ENCODE assay signal across 22 cellular contexts in genomic region chr3:159237221-159237620, GRCh38.
DNase-seq lines count a peak whose midpoint lies in the region; ATAC-seq, FAIRE-seq and TF ChIP-seq lines count a peak whose summit lies in the region.
"Had no signal": no experiment of that assay in that cellular context is flagged by ENCODE, and none has a peak within 500 bp of the region (broad histone marks: within the 10 kb centered on the region; RNA-seq: fewer than 3 reads in every experiment).

No MANE protein-coding gene starts in this region.

- H3K27me3 ChIP-seq in astrocyte (ENCODE audit: insufficient read depth, low read length) (no peaks in the 10 kb centered on the region), left ventricle myocardium inferior (ENCODE audit: low read depth) (no peaks in the 10 kb centered on the region)

- no peak overlapping the region for H2AFZ ChIP-seq in astrocyte (ENCODE audit: low read depth, low read length)

- H3K4me3 ChIP-seq in astrocyte (ENCODE audit: insufficient read depth, low read depth, low read length): no peak overlapping the region
- H3K4me3 ChIP-seq in left ventricle myocardium inferior: no peak overlapping the region
- H3K4me3 ChIP-seq: A549 had no signal

- ATAC-seq in HG02981 (IDR thresholded peaks at IDR 0.05; ENCODE audit: unreplicated experiment): no peak
- ATAC-seq: A549 had no signal

- DNase-seq in ELR (ENCODE audit: low read depth) (peak; percentile 26), LHCN-M2 (ENCODE audit: low read depth) (peak; percentile 58), astrocyte (ENCODE audit: low read depth) (peak; percentile 71), myocyte (ENCODE audit: low read depth) (peak; percentile 56), posterior cingulate gyrus (no peak), nephron progenitor cell (no peak), left ventricle myocardium inferior (no peak)
- DNase-seq: C1 segment of cervical spinal cord, DND-41, GF-D8, Kasumi-1, NCI-H1436, NCI-H2029 treated with DMSO at 0.1 percent for 48 hours, NCI-H226, NCI-H526 had no signal

- no peak overlapping the region for H3K27ac ChIP-seq in astrocyte (ENCODE audit: low read depth, low read length)
- no peak overlapping the region for H3K27ac ChIP-seq in left ventricle myocardium inferior (replicated peaks)
- H3K27ac ChIP-seq: A549 had no signal

- no peaks in the 10 kb centered on the region for H3K9me3 Mint-ChIP-seq in astrocyte (ENCODE audit: unreplicated experiment)
- H3K9me3 Mint-ChIP-seq in nephron progenitor cell: peaks cover 3% of the 10 kb centered on the region

- peak overlapping the region; percentile 19 for H3K4me2 ChIP-seq in astrocyte (ENCODE audit: low read length)
- H3K4me2 ChIP-seq: A549 had no signal

- H3K27me3 Mint-ChIP-seq in astrocyte (ENCODE audit: low read depth, unreplicated experiment) (no peaks in the 10 kb centered on the region), nephron progenitor cell (ENCODE audit: low read depth, poor library complexity) (peaks cover 6% of the 10 kb centered on the region)

- H3K4me1 ChIP-seq in astrocyte (ENCODE audit: insufficient read depth, low read length) (peaks cover 8% of the 10 kb centered on the region), left ventricle myocardium inferior (no peaks in the 10 kb centered on the region)
- H3K4me1 ChIP-seq: A549 had no signal

- H3K36me3 ChIP-seq in astrocyte (ENCODE audit: insufficient read depth, low read length) (no peaks in the 10 kb centered on the region), left ventricle myocardium inferior (no peaks in the 10 kb centered on the region)

- TF ChIP-seq CTCF in astrocyte (IDR thresholded peaks at IDR 0.05; ENCODE audit: insufficient read depth, low read depth, low read length): no peak
- no peak for TF ChIP-seq CTCF in nephron progenitor cell (IDR thresholded peaks at IDR 0.05)
- no peak for TF ChIP-seq CTCF in left ventricle myocardium inferior (IDR thresholded peaks at IDR 0.05; ENCODE audit: borderline replicate concordance)

- H4K20me1 ChIP-seq in astrocyte (ENCODE audit: insufficient read depth, low read length): no peaks in the 10 kb centered on the region

- H3K4me1 Mint-ChIP-seq in astrocyte (ENCODE audit: low read depth, unreplicated experiment) (peaks cover 33% of the 10 kb centered on the region), nephron progenitor cell (no peaks in the 10 kb centered on the region)

- H3K27ac Mint-ChIP-seq in astrocyte (ENCODE audit: unreplicated experiment) (peak overlapping the region; percentile 89), nephron progenitor cell (no peak overlapping the region)
- H3K27ac Mint-ChIP-seq: IgD-negative memory B cell had no signal

- H3K9me3 ChIP-seq in astrocyte (ENCODE audit: insufficient read depth, low read depth, low read length) (no peaks in the 10 kb centered on the region), left ventricle myocardium inferior (replicated peaks) (no peaks in the 10 kb centered on the region)
- H3K9me3 ChIP-seq: A549 had no signal

- H3K36me3 Mint-ChIP-seq in astrocyte (ENCODE audit: low read depth, unreplicated experiment) (no peaks in the 10 kb centered on the region), nephron progenitor cell (ENCODE audit: low read depth) (no peaks in the 10 kb centered on the region)
- H3K36me3 Mint-ChIP-seq: IgD-negative memory B cell had no signal

- FAIRE-seq in astrocyte (lab: Jason Lieb, UNC): no peak
- FAIRE-seq: A549, GM12891, GM18507, H1, HTR-8/SVneo had no signal

- no peak overlapping the region for H3K9ac ChIP-seq in astrocyte (ENCODE audit: low read length)

- H3K79me2 ChIP-seq in astrocyte (ENCODE audit: insufficient read depth, low read length): no peaks in the 10 kb centered on the region

- no peak overlapping the region for H3K4me3 Mint-ChIP-seq in astrocyte (ENCODE audit: unreplicated experiment)
- H3K4me3 Mint-ChIP-seq in nephron progenitor cell: no peak overlapping the region
- H3K4me3 Mint-ChIP-seq: IgD-negative memory B cell had no signal

- intact Hi-C loops in posterior cingulate gyrus (cut with DNase I) (no loop called here), left ventricle myocardium inferior (cut with micrococcal nuclease) (no loop called here)

Comparison
In these comparisons a context has a peak if more than half of its experiments do, and no peak if none do; other contexts are left out.
1. DNase-seq: peak in ELR (single experiment), LHCN-M2 (single experiment), astrocyte (single experiment) and myocyte (single experiment); none in posterior cingulate gyrus (0 of 10), nephron progenitor cell (single experiment) and left ventricle myocardium inferior (single experiment).